In genomic region chr14:77246784-77247183, GRCh38 we compare ENCODE assay signal across 33 cellular contexts. TPM values are rescaled to one million over a fixed set of nuclear protein-coding genes. Genes with fewer than 3 reads are reported as not detected.
DNase-seq lines count a peak whose midpoint lies in the region; ATAC-seq and TF ChIP-seq lines count a peak whose summit lies in the region.
"Had no signal": no experiment of that assay in that cellular context is flagged by ENCODE, and none has a peak within 500 bp of the region (broad histone marks: within the 10 kb centered on the region; RNA-seq: fewer than 3 reads in every experiment).

No MANE protein-coding gene starts in this region.

- H3K4me1 ChIP-seq in HEK293 (ENCODE audit: control insufficient read depth, insufficient read depth, low read length) (no peaks in the 10 kb centered on the region), osteoblast (ENCODE audit: insufficient read depth, low read length) (no peaks in the 10 kb centered on the region)
- H3K4me1 ChIP-seq: A549, BE2C, Caco-2 had no signal

- H3K9me3 ChIP-seq in HEK293 (ENCODE audit: control insufficient read depth, insufficient read depth, low read depth, low read length) (no peaks in the 10 kb centered on the region), osteoblast (ENCODE audit: low read depth, low read length) (no peaks in the 10 kb centered on the region)
- H3K9me3 ChIP-seq: A549; BE2C; BLaER1; BLaER1 treated with 17β-estradiol and CSF1 and Interleukin-3, amounts not matched to agents 10 nM and 100 nM; Caco-2 had no signal

- no peak overlapping the region for H2AFZ ChIP-seq in osteoblast (ENCODE audit: low read length)

- H3K79me2 ChIP-seq in osteoblast (ENCODE audit: insufficient read depth, low read length): no peaks in the 10 kb centered on the region

- peaks cover 0 to 21% of the 10 kb centered on the region in 2 experiments; a peak in 1 of 3 replicates for H3K36me3 ChIP-seq in HEK293 (ENCODE audit: control insufficient read depth in 2 of 2, insufficient read depth in 1 of 2, low read length in 2 of 2)
- H3K36me3 ChIP-seq in osteoblast (ENCODE audit: insufficient read depth, low read length): no peaks in the 10 kb centered on the region
- H3K36me3 ChIP-seq: BE2C had no signal

- CTCF ChIA-PET in HEK293 (lab: Yijun Ruan, JAX): interaction anchor here (0.7 to 1.2 kb wide), 2 partner anchors 96 to 556 kb away, joined by 4 to 5 read pairs; no protein-coding TSS in a partner anchor

- H3K4me3 ChIP-seq in HEK293 (ENCODE audit: low read depth, low read length): no peak overlapping the region
- no peak overlapping the region for H3K4me3 ChIP-seq in osteoblast (ENCODE audit: insufficient read depth, low read length)
- H3K4me3 ChIP-seq: A549; BLaER1; BLaER1 treated with 17β-estradiol and CSF1 and Interleukin-3, amounts not matched to agents 10 nM and 100 nM had no signal

- no peak overlapping the region for H3K4me2 ChIP-seq in osteoblast (ENCODE audit: insufficient read depth, low read length)
- H3K4me2 ChIP-seq: A549; BLaER1; BLaER1 treated with 17β-estradiol and CSF1 and Interleukin-3, amounts not matched to agents 10 nM and 100 nM had no signal

- H4K20me1 ChIP-seq in osteoblast (ENCODE audit: insufficient read depth, low read length): no peaks in the 10 kb centered on the region
- H4K20me1 ChIP-seq: BLaER1 had no signal

- peaks cover 3% of the 10 kb centered on the region for H3K27me3 ChIP-seq in osteoblast (ENCODE audit: insufficient read depth, low read length)
- H3K27me3 ChIP-seq: BE2C; BLaER1; BLaER1 treated with 17β-estradiol and CSF1 and Interleukin-3, amounts not matched to agents 10 nM and 100 nM had no signal

- H3K27ac ChIP-seq in HEK293 (ENCODE audit: extremely low read depth, low read depth, low read length): no peak overlapping the region
- H3K27ac ChIP-seq in osteoblast (ENCODE audit: low read depth, low read length): no peak overlapping the region
- H3K27ac ChIP-seq: 22Rv1; A549; BLaER1; BLaER1 treated with 17β-estradiol and CSF1 and Interleukin-3, amounts not matched to agents 10 nM and 100 nM; C4-2B had no signal

- ATAC-seq in GM19452 (IDR thresholded peaks at IDR 0.05; ENCODE audit: unreplicated experiment): no peak
- ATAC-seq: A549; CD8-positive, alpha-beta T cell had no signal

- TF ChIP-seq CTCF in HEK293 (tag by site-specific recombination; IDR thresholded peaks at IDR 0.05) (no peak), osteoblast (IDR thresholded peaks at IDR 0.05; ENCODE audit: extremely low read depth, low read depth, low read length) (no peak)

- DNase-seq in osteoblast (ENCODE audit: insufficient read length, low spot score, missing footprints) (peak; percentile 2), UCSD-AML1 (lab: John Stamatoyannopoulos, UW; ENCODE audit: unreplicated experiment) (no peak)
- DNase-seq: 8988T; ACHN; AML-193; BE2C; C1 segment of cervical spinal cord; Caco-2; Calu3; CD4-positive, alpha-beta memory T cell; CD4-positive, alpha-beta T cell; CD4-positive, CD25-positive, alpha-beta regulatory T cell; CD8-positive, alpha-beta memory T cell; CD8-positive, alpha-beta T cell; COR-L47; DMS 273 treated with DMSO at 0.1 percent for 48 hours; DMS153; DMS53; DMS79; DMS79 treated with DMSO at 0.1 percent for 48 hours; DND-41; EL had no signal

- POLR2A ChIA-PET in HEK293 (lab: Yijun Ruan, JAX): no interaction called here

TF ChIP-seq in HEK293, 187 proteins besides CTCF, POLR2A, EP300 and RAD21:
- TF ChIP-seq ZNF138 (tag by site-specific recombination; IDR thresholded peaks at IDR 0.05; ENCODE audit: borderline replicate concordance) (no peak), ZNF529 (tag by site-specific recombination; IDR thresholded peaks at IDR 0.05; ENCODE audit: insufficient replicate concordance) (peak; percentile 94), ZSCAN23 (tag by site-specific recombination; IDR thresholded peaks at IDR 0.05) (no peak), ZNF324 (tag by site-specific recombination; IDR thresholded peaks at IDR 0.05) (no peak)
TF ChIP-seq in HEK293: peak in this region for 1.

RNA-seq across cellular contexts. Expression of gene NGB, which starts 24.2 kb away (rescaled TPM):
- not detected in 2 replicates for total RNA-seq in osteoblast
- total RNA-seq: A172; A673; B cell; Caco-2; Calu3; CD4-positive, alpha-beta memory T cell; CD4-positive, alpha-beta T cell; CD4-positive, CD25-positive, alpha-beta regulatory T cell; CD8-positive, alpha-beta memory T cell; CD8-positive, alpha-beta T cell; Daoy had no signal
